In genomic region chr5:106086352-106086751, GRCh38 we compare ENCODE assay signal across 23 cellular contexts.
DNase-seq lines count a peak whose midpoint lies in the region; ATAC-seq, FAIRE-seq and TF ChIP-seq lines count a peak whose summit lies in the region.
"Had no signal": no experiment of that assay in that cellular context is flagged by ENCODE, and none has a peak within 500 bp of the region (broad histone marks: within the 10 kb centered on the region; RNA-seq: fewer than 3 reads in every experiment).

No MANE protein-coding gene starts in this region.

- no peaks in the 10 kb centered on the region for H3K79me1 ChIP-seq in H1 (ENCODE audit: low read depth, low read length)

- H3K9me3 Mint-ChIP-seq in progenitor cell of endocrine pancreas (ENCODE audit: low read depth): no peaks in the 10 kb centered on the region

- H3K4me3 ChIP-seq in HUES48 (ENCODE audit: low read depth, low read length) (peak overlapping the region; percentile 33), H1 (ENCODE audit: extremely low read depth in 1 of 4, insufficient read depth in 2 of 4, low read depth in 3 of 4, low read length in 4 of 4) (peak overlapping the region in 1 of 4 experiments; percentile 41; a peak in 2 of 8 replicates), iPS-18a (ENCODE audit: low read length) (peak overlapping the region; percentile 37), ovary (no peak overlapping the region)
- H3K4me3 ChIP-seq: GM12878, GM23248, K562, MG63 had no signal

- no peaks in the 10 kb centered on the region for H4K20me1 ChIP-seq in H1 (replicated peaks in 1 of 2; ENCODE audit: control insufficient read depth in 1 of 2, insufficient read depth in 2 of 2, low read length in 2 of 2)

- no peak for TF ChIP-seq RAD21 in H1 (IDR thresholded peaks at IDR 0.05 in 1 of 2, conservative IDR thresholded peaks at IDR 0.05 in 1 of 2; ENCODE audit: low read depth in 2 of 2, low read length in 2 of 2)

- no peak overlapping the region for H4K8ac ChIP-seq in H1 (ENCODE audit: extremely low read depth, insufficient read depth, low read length)

- peak overlapping the region; percentile 43 for H3K9ac ChIP-seq in HUES48 (ENCODE audit: low read depth, low read length)
- H3K9ac ChIP-seq in H1 (replicated peaks in 1 of 4; ENCODE audit: extremely low read depth in 1 of 4, low read depth in 3 of 4, low read length in 3 of 4): no peak overlapping the region; a peak in 1 of 7 replicates
- peak overlapping the region; percentile 10 for H3K9ac ChIP-seq in iPS-18a (ENCODE audit: low read length)
- H3K9ac ChIP-seq: GM23248 had no signal

- H3K14ac ChIP-seq in H1 (ENCODE audit: insufficient read length): no peak overlapping the region

- peak; percentile 13 for FAIRE-seq in H1 (lab: Jason Lieb, UNC)
- FAIRE-seq: GM12878, HepG2, K562 had no signal

- H3K27me3 Mint-ChIP-seq in progenitor cell of endocrine pancreas: peaks cover 9% of the 10 kb centered on the region
- H3K27me3 Mint-ChIP-seq: CD4-positive, alpha-beta T cell had no signal

- peak overlapping the region; percentile 96 for H4K91ac ChIP-seq in H1 (replicated peaks; ENCODE audit: insufficient read length, low read length)

- peak overlapping the region; percentile 53; the same call in 1 of the 2 replicates for H2BK20ac ChIP-seq in H1 (ENCODE audit: low read length)

- H3K36me3 Mint-ChIP-seq in progenitor cell of endocrine pancreas (ENCODE audit: insufficient read depth): no peaks in the 10 kb centered on the region

- H3K27me3 ChIP-seq in HUES48 (ENCODE audit: control insufficient read depth, insufficient read depth, low read length) (no peaks in the 10 kb centered on the region), H1 (replicated peaks in 1 of 4; ENCODE audit: control insufficient read depth in 3 of 4, extremely low read depth in 1 of 4, insufficient read depth in 3 of 4, low read length in 3 of 4) (no peaks in the 10 kb centered on the region), iPS-18a (ENCODE audit: control insufficient read depth, insufficient read depth, low read length) (no peaks in the 10 kb centered on the region), ovary (no peaks in the 10 kb centered on the region)
- H3K27me3 ChIP-seq: MG63 had no signal

- TF ChIP-seq POLR2A in H1 (IDR thresholded peaks at IDR 0.05; ENCODE audit: control extremely low read depth in 1 of 2, low read depth in 2 of 2, low read length in 2 of 2) (no peak), ovary (IDR thresholded peaks at IDR 0.05) (no peak)

- peak overlapping the region; percentile 25 for H3K27ac Mint-ChIP-seq in progenitor cell of endocrine pancreas
- H3K27ac Mint-ChIP-seq: CD4-positive, alpha-beta T cell had no signal

- no peaks in the 10 kb centered on the region for H3K79me2 ChIP-seq in H1 (ENCODE audit: control insufficient read depth in 1 of 2, insufficient read depth in 2 of 2, low read length in 2 of 2)

- H2BK120ac ChIP-seq in H1 (replicated peaks; ENCODE audit: low read depth, low read length): peak overlapping the region; percentile 30

- no peak for DNase-seq in H1 (ENCODE audit: low read depth in 1 of 2, low spot score in 2 of 2)
- DNase-seq in progenitor cell of endocrine pancreas (ENCODE audit: low spot score, unreplicated experiment): no peak
- no peak for DNase-seq in NCI-H2107 (lab: John Stamatoyannopoulos, UW)
- DNase-seq in activated T-cell treated with anti-CD3 and anti-CD28 coated beads, Interleukin-2, amount 50 U/mL, for 1 hour: no peak
- no peak for DNase-seq in ovary
- DNase-seq: CD4-positive, alpha-beta T cell; COR-L47; DMS 273 treated with DMSO at 0.1 percent for 48 hours; DMS79 treated with DMSO at 0.1 percent for 48 hours; GM23248; MG63; NCI-H1417 treated with DMSO at 0.1 percent for 48 hours; NCI-H187 treated with DMSO at 0.1 percent for 48 hours; NCI-H226; NCI-H510A treated with DMSO at 0.1 percent for 48 hours; NCI-H748 treated with DMSO at 0.1 percent for 48 hours; Right ventricle myocardium superior had no signal

- H2BK15ac ChIP-seq in H1 (ENCODE audit: low read length): no peak overlapping the region

- no peak for ATAC-seq in HG02938 (IDR thresholded peaks at IDR 0.05; ENCODE audit: unreplicated experiment)
- ATAC-seq: GM12878, HepG2, K562 had no signal

- POLR2A ChIA-PET in H1 (lab: Charles Lee; ENCODE audit: partially characterized antibody): no interaction called here

- H3K4me1 ChIP-seq in HUES48 (ENCODE audit: control insufficient read depth, insufficient read depth, low read length) (peaks cover 56% of the 10 kb centered on the region), H1 (replicated peaks in 1 of 4; ENCODE audit: control insufficient read depth in 3 of 4, insufficient read depth in 4 of 4, low read length in 3 of 4) (peaks cover 2 to 28% (median 12%) of the 10 kb centered on the region in 4 experiments; a peak in 6 of 7 replicates), iPS-18a (ENCODE audit: control insufficient read depth, low read depth, low read length) (peaks cover 44% of the 10 kb centered on the region), ovary (ENCODE audit: insufficient read depth) (no peaks in the 10 kb centered on the region)

- intact Hi-C loops in ovary (cut with DNase I): no loop called here

- no peak for TF ChIP-seq CTCF in H1 (IDR thresholded peaks at IDR 0.05; ENCODE audit: control extremely low read depth in 1 of 3, insufficient read depth in 1 of 3, low read depth in 1 of 3, low read length in 3 of 3)
- TF ChIP-seq CTCF in progenitor cell of endocrine pancreas (IDR thresholded peaks at IDR 0.05; ENCODE audit: unreplicated experiment): no peak
- TF ChIP-seq CTCF in ovary (IDR thresholded peaks at IDR 0.05): no peak

- no peak overlapping the region for H3K23ac ChIP-seq in H1 (ENCODE audit: insufficient read length)

- H3K4ac ChIP-seq in H1 (replicated peaks; ENCODE audit: insufficient read length, low read depth, low read length): peak overlapping the region; percentile 64

- no peak overlapping the region for H3K56ac ChIP-seq in H1 (replicated peaks; ENCODE audit: insufficient read length, low read depth, low read length)

- H3K36me3 ChIP-seq in HUES48 (ENCODE audit: control insufficient read depth, insufficient read depth, low read length) (no peaks in the 10 kb centered on the region), H1 (ENCODE audit: control insufficient read depth in 2 of 4, insufficient read depth in 4 of 4, low read length in 3 of 4) (no peaks in the 10 kb centered on the region), iPS-18a (ENCODE audit: control insufficient read depth, low read depth, low read length) (no peaks in the 10 kb centered on the region), ovary (no peaks in the 10 kb centered on the region)
- H3K36me3 ChIP-seq: MG63 had no signal

- H3K4me3 Mint-ChIP-seq in progenitor cell of endocrine pancreas (ENCODE audit: low read depth): no peak overlapping the region
- H3K4me3 Mint-ChIP-seq: CD4-positive, alpha-beta T cell had no signal

- H3K4me2 ChIP-seq in H1 (ENCODE audit: insufficient read depth in 1 of 2, low read depth in 2 of 2, low read length in 2 of 2): peak overlapping the region; percentile 61 to 89

- H3K27ac ChIP-seq in HUES48 (ENCODE audit: low read depth, low read length) (peak overlapping the region; percentile 69), H1 (ENCODE audit: low read depth, low read length) (peak overlapping the region; percentile 57; the same call in 1 of the 2 replicates), iPS-18a (ENCODE audit: low read length) (peak overlapping the region; percentile 44), ovary (no peak overlapping the region)
- H3K27ac ChIP-seq: GM23248 had no signal

- H3K4me1 Mint-ChIP-seq in progenitor cell of endocrine pancreas (ENCODE audit: low read depth): no peaks in the 10 kb centered on the region

- CTCF ChIA-PET in H1 (lab: Charles Lee; ENCODE audit: partially characterized antibody): interaction anchor here (0.5 to 1.4 kb wide), 5 partner anchors 9 to 1624 kb away, joined by 3 to 4 read pairs (median 3); no protein-coding TSS in a partner anchor

- H2AFZ ChIP-seq in H1 (ENCODE audit: low read length): 0 out of 2 replicates have a peak overlapping the region, but pooled peaks have one; percentile 4
- H2AFZ ChIP-seq: GM23248 had no signal

- no peaks in the 10 kb centered on the region; the same call in 1 of the 2 replicates for H3K23me2 ChIP-seq in H1 (ENCODE audit: low read depth, low read length)

- H2BK5ac ChIP-seq in H1 (ENCODE audit: low read depth, low read length): peak overlapping the region; percentile 76; the same call in 1 of the 2 replicates

- H3K9me3 ChIP-seq in HUES48 (ENCODE audit: control insufficient read depth, insufficient read depth, low read length): no peaks in the 10 kb centered on the region
- H3K9me3 ChIP-seq in H1 (ENCODE audit: insufficient read depth in 2 of 2, low read depth in 1 of 2, low read length in 1 of 2): no peaks in the 10 kb centered on the region
- no peaks in the 10 kb centered on the region for H3K9me3 ChIP-seq in iPS-18a (ENCODE audit: control insufficient read depth, low read depth, low read length)
- H3K9me3 ChIP-seq in ovary: no peaks in the 10 kb centered on the region
- H3K9me3 ChIP-seq: MG63 had no signal

- H3K18ac ChIP-seq in H1 (ENCODE audit: extremely low read depth, low read length): peak overlapping the region; percentile 91

- H2AK5ac ChIP-seq in H1 (ENCODE audit: low read depth, low read length): no peak overlapping the region

- peak overlapping the region; percentile 99 for H4K5ac ChIP-seq in H1 (ENCODE audit: insufficient read length, low read depth, low read length)

- TF ChIP-seq EP300 in H1 (IDR thresholded peaks at IDR 0.05; ENCODE audit: borderline replicate concordance in 1 of 2, low read depth in 2 of 2, low read length in 2 of 2) (no peak), ovary (IDR thresholded peaks at IDR 0.05) (no peak)

- H2BK12ac ChIP-seq in H1 (ENCODE audit: low read depth, low read length): peak overlapping the region; percentile 3; the same call in 1 of the 2 replicates

- 18% methylated on average over 2 of the region's 2 CpGs; no CpG with 5 or more reads in 1 of the 2 experiments for WGBS in H1 (ENCODE audit: extremely low coverage in 1 of 2, insufficient coverage in 1 of 2, insufficient read length in 1 of 2, insufficient replicate concordance in 2 of 2, low coverage in 1 of 2, low lambda C conversion rate in 2 of 2, missing lambda C conversion rate in 1 of 2), 2 experiments
- 63 to 67% (median 66%) methylated on average over 2 of the region's 2 CpGs for WGBS in ovary, 3 donors

TF ChIP-seq in H1, 55 proteins besides CTCF, POLR2A, EP300 and RAD21:
- no peak for TF ChIP-seq SP1 (IDR thresholded peaks at IDR 0.05; ENCODE audit: low read depth, low read length)
- peak; percentile 53 for TF ChIP-seq NANOG (IDR thresholded peaks at IDR 0.05; ENCODE audit: insufficient read depth, low read depth, low read length, poor library complexity, severe bottlenecking)

Comparison
In these comparisons a context has a peak if more than half of its experiments do, and no peak if none do; other contexts are left out.
1. H3K27ac ChIP-seq: peak in HUES48 (single experiment), H1 (single experiment) and iPS-18a (single experiment); none in ovary (0 of 2).
2. H3K9ac ChIP-seq: peak in HUES48 (single experiment) and iPS-18a (single experiment); none in H1 (0 of 4).